Comparison of ENCODE assay signal across 22 cellular contexts in genomic region chr10:34835908-34836558, GRCh38. TPM values are rescaled to one million over a fixed set of nuclear protein-coding genes. Genes with fewer than 3 reads are reported as not detected.
A peak's percentile ranks its signal among the peaks of the same experiment; 100 is the strongest.
DNase-seq lines count a peak whose midpoint lies in the region; ATAC-seq, FAIRE-seq and TF ChIP-seq lines count a peak whose summit lies in the region.
"Had no signal": no experiment of that assay in that cellular context is flagged by ENCODE, and none has a peak within 500 bp of the region (broad histone marks: within the 10 kb centered on the region; RNA-seq: fewer than 3 reads in every experiment).

No MANE protein-coding gene starts in this region.

- H3K27me3 ChIP-seq in GM12878 (replicated peaks in 1 of 2; ENCODE audit: control insufficient read depth in 2 of 2, insufficient read depth in 2 of 2, low read length in 1 of 2): no peaks in the 10 kb centered on the region
- H3K27me3 ChIP-seq in vagina: no peaks in the 10 kb centered on the region
- H3K27me3 ChIP-seq: esophagus squamous epithelium, hepatocyte, right lobe of liver had no signal

- ATAC-seq in GM19395 (IDR thresholded peaks at IDR 0.05; ENCODE audit: unreplicated experiment) (peak; percentile 95), HG02798 (IDR thresholded peaks at IDR 0.05; ENCODE audit: poor library complexity, unreplicated experiment) (peak; percentile 79), GM12878 (peak; percentile 85), GM19023 (IDR thresholded peaks at IDR 0.05; ENCODE audit: unreplicated experiment) (no peak), WTC11 (no peak)
- ATAC-seq: activated T-helper 17 cell treated with anti-CD3 and anti-CD28 coated beads, Interleukin-2, amount 50 U/mL, for 72 hours; K562; left ventricle myocardium superior; naive thymus-derived CD4-positive, alpha-beta T cell; right lobe of liver had no signal

- H3K4me3 ChIP-seq in GM12878 (no peak overlapping the region), vagina (no peak overlapping the region)
- H3K4me3 ChIP-seq: esophagus squamous epithelium, hepatocyte, K562, right lobe of liver had no signal

- peak in 2 of 3 experiments; percentile 16 to 21; a peak in 2 of 6 replicates for TF ChIP-seq CTCF in GM12878 (IDR thresholded peaks at IDR 0.05 in 2 of 3, conservative IDR thresholded peaks at IDR 0.05 in 1 of 3; ENCODE audit: control insufficient read depth in 2 of 3, extremely low read depth in 1 of 3, insufficient read depth in 1 of 3, low read depth in 3 of 3, low read length in 3 of 3)
- no peak for TF ChIP-seq CTCF in WTC11 (IDR thresholded peaks at IDR 0.05)
- no peak for TF ChIP-seq CTCF in vagina (IDR thresholded peaks at IDR 0.05)

- 36% methylated on average over 8 of the region's 8 CpGs for WGBS in GM12878 (ENCODE audit: insufficient coverage, insufficient replicate concordance, low lambda C conversion rate, missing lambda C conversion rate)

- peak; percentile 64 for FAIRE-seq in GM12891 (lab: Jason Lieb, UNC)
- no peak for FAIRE-seq in GM12878 (lab: Jason Lieb, UNC)
- FAIRE-seq: H1, K562 had no signal

- no TSS peak for BruUV-seq in GM12878 (replicated peaks; lab: Mats Ljungman, UMichigan)

- H3K9me3 ChIP-seq in GM12878 (replicated peaks; ENCODE audit: control insufficient read depth, insufficient read depth, low read length): no peaks in the 10 kb centered on the region
- H3K9me3 ChIP-seq in vagina: no peaks in the 10 kb centered on the region
- H3K9me3 ChIP-seq: esophagus squamous epithelium, right lobe of liver had no signal

- POLR2A ChIA-PET in GM12878 (lab: Charles Lee) (no interaction called here), WTC11 (lab: Charles Lee) (no interaction called here)

- intact Hi-C loops in GM12878 (cut with micrococcal nuclease; ENCODE audit: unreplicated experiment) (no loop called here), vagina (cut with DNase I) (no loop called here)

- H3K27ac Mint-ChIP-seq in WTC11: no peak overlapping the region
- H3K27ac Mint-ChIP-seq: activated T-helper 17 cell treated with anti-CD3 and anti-CD28 coated beads, Interleukin-2, amount 50 U/mL, for 72 hours; naive thymus-derived CD4-positive, alpha-beta T cell; stimulated activated naive B cell treated with anti-CD40 and anti-IgM and Interleukin-4, amounts not matched to agents 10 μg/mL and 1 μg/mL and 100 μg/mL, for 72 hours had no signal

- no peak for TF ChIP-seq EP300 in GM12878 (IDR thresholded peaks at IDR 0.05; ENCODE audit: borderline replicate concordance in 1 of 2, control insufficient read depth in 1 of 2, low read depth in 2 of 2, low read length in 2 of 2)

- TF ChIP-seq POLR2A in GM12891 (IDR thresholded peaks at IDR 0.05; ENCODE audit: low read depth, low read length) (no peak), GM12878 (IDR thresholded peaks at IDR 0.05; ENCODE audit: low read depth, low read length) (no peak), vagina (IDR thresholded peaks at IDR 0.05) (no peak)

- H3K27ac ChIP-seq in GM12878 (ENCODE audit: control insufficient read depth, insufficient read depth) (no peak overlapping the region), vagina (no peak overlapping the region)
- H3K27ac ChIP-seq: esophagus squamous epithelium, hepatocyte, right lobe of liver had no signal

- H3K36me3 Mint-ChIP-seq in WTC11: no peaks in the 10 kb centered on the region
- H3K36me3 Mint-ChIP-seq: naive thymus-derived CD4-positive, alpha-beta T cell; stimulated activated naive B cell treated with anti-CD40 and anti-IgM and Interleukin-4, amounts not matched to agents 10 μg/mL and 1 μg/mL and 100 μg/mL, for 72 hours had no signal

- CTCF ChIA-PET in GM12878 (lab: Yijun Ruan, JAX) (interaction anchor here (0.5 to 2.9 kb wide), 6 partner anchors 11 to 166 kb away, joined by 3 to 11 read pairs (median 3); no protein-coding TSS in a partner anchor), WTC11 (lab: Charles Lee) (no interaction called here)

- DNase-seq in GM12891 (ENCODE audit: insufficient read length, low spot score) (no peak), GM12878 (ENCODE audit: low read depth, low spot score) (peak; percentile 59), WTC11 (ENCODE audit: low spot score) (no peak), vagina (ENCODE audit: extremely low spot score in 2 of 2) (no peak), hypothalamus (lab: John Stamatoyannopoulos, UW) (no peak)
- DNase-seq: activated CD4-positive, alpha-beta T cell treated with anti-CD3 and anti-CD28 coated beads, Interleukin-2, amount 50 U/mL, for 4 hours; anterior cingulate cortex; esophagus squamous epithelium; left ventricle myocardium superior; naive thymus-derived CD4-positive, alpha-beta T cell; NCI-H1694; NCI-H524; right lobe of liver; stimulated activated CD4-positive, alpha-beta T cell treated with anti-CD3 and anti-CD28 coated beads, Interleukin-4, amount 100 ng/mL, for 1 hour; stimulated activated naive B cell treated with anti-CD40 and anti-IgM and Interleukin-4, amounts not matched to agents 10 μg/mL and 1 μg/mL and 100 μg/mL, for 72 hours had no signal

- RAD21 ChIA-PET in GM12878 (lab: Charles Lee; ENCODE audit: unreplicated experiment): interaction anchor here (1.0 to 4.8 kb wide), 4 partner anchors 28 to 160 kb away, joined by 3 to 31 read pairs (median 4); no protein-coding TSS in a partner anchor

- SMC1A ChIA-PET in GM12878 (lab: Charles Lee; ENCODE audit: uncharacterized antibody, unreplicated experiment): interaction anchor here (1.4 to 6.8 kb wide), 5 partner anchors 17 to 158 kb away, joined by 3 to 40 read pairs (median 5); no protein-coding TSS in a partner anchor

- H2AFZ ChIP-seq in GM12878 (ENCODE audit: control insufficient read depth, low read depth, low read length): no peak overlapping the region
- H2AFZ ChIP-seq: hepatocyte had no signal

- no peak overlapping the region for H3K9ac ChIP-seq in GM12878 (ENCODE audit: control insufficient read depth, insufficient read depth, low read length)

- H3K27me3 Mint-ChIP-seq in WTC11 (ENCODE audit: low read depth): no peaks in the 10 kb centered on the region
- H3K27me3 Mint-ChIP-seq: stimulated activated naive B cell treated with anti-CD40 and anti-IgM and Interleukin-4, amounts not matched to agents 10 μg/mL and 1 μg/mL and 100 μg/mL, for 72 hours had no signal

- no peaks in the 10 kb centered on the region for H3K36me3 ChIP-seq in GM12878 (ENCODE audit: control insufficient read depth in 2 of 2, insufficient read depth in 2 of 2, low read length in 1 of 2)
- H3K36me3 ChIP-seq in vagina: no peaks in the 10 kb centered on the region
- H3K36me3 ChIP-seq: esophagus squamous epithelium, right lobe of liver had no signal

- H3K4me1 ChIP-seq in GM12878 (ENCODE audit: control insufficient read depth, insufficient read depth, low read length) (peaks cover 5% of the 10 kb centered on the region; the same call in 1 of the 2 replicates), vagina (no peaks in the 10 kb centered on the region)
- H3K4me1 ChIP-seq: right lobe of liver had no signal

- H3K9me3 Mint-ChIP-seq in WTC11: peaks cover 4% of the 10 kb centered on the region; the same call in 1 of the 2 replicates
- H3K9me3 Mint-ChIP-seq: activated T-helper 17 cell treated with anti-CD3 and anti-CD28 coated beads, Interleukin-2, amount 50 U/mL, for 72 hours had no signal

- H3K4me3 Mint-ChIP-seq in WTC11: no peak overlapping the region
- H3K4me3 Mint-ChIP-seq: activated T-helper 17 cell treated with anti-CD3 and anti-CD28 coated beads, Interleukin-2, amount 50 U/mL, for 72 hours; naive thymus-derived CD4-positive, alpha-beta T cell; stimulated activated naive B cell treated with anti-CD40 and anti-IgM and Interleukin-4, amounts not matched to agents 10 μg/mL and 1 μg/mL and 100 μg/mL, for 72 hours had no signal

- H3K4me2 ChIP-seq in GM12878 (ENCODE audit: control insufficient read depth, insufficient read depth): 0 out of 2 replicates have a peak overlapping the region, but pooled peaks have one; percentile 3
- H3K4me2 ChIP-seq: hepatocyte had no signal

- H3K79me2 ChIP-seq in GM12878 (ENCODE audit: control insufficient read depth, insufficient read depth, low read length): no peaks in the 10 kb centered on the region
- H3K79me2 ChIP-seq: hepatocyte had no signal

- peak; percentile 36; the same call in 1 of the 2 replicates for TF ChIP-seq RAD21 in GM12878 (IDR thresholded peaks at IDR 0.05; ENCODE audit: insufficient read depth, low read depth, low read length)

- H3K4me1 Mint-ChIP-seq in WTC11: peaks cover 2% of the 10 kb centered on the region; the same call in 1 of the 2 replicates
- H3K4me1 Mint-ChIP-seq: activated T-helper 17 cell treated with anti-CD3 and anti-CD28 coated beads, Interleukin-2, amount 50 U/mL, for 72 hours; naive thymus-derived CD4-positive, alpha-beta T cell had no signal

- no peaks in the 10 kb centered on the region for H4K20me1 ChIP-seq in GM12878 (ENCODE audit: control insufficient read depth, insufficient read depth)

- in situ Hi-C loops in GM12878 (cut with MboI): no loop called here

TF ChIP-seq in GM12891, 5 proteins besides CTCF, POLR2A, EP300 and RAD21 (continues in another document):
- peak; percentile 72 for TF ChIP-seq PAX5 (IDR thresholded peaks at IDR 0.05; ENCODE audit: insufficient read depth, low read length, severe bottlenecking)
- no peak for TF ChIP-seq POLR2AphosphoS5 (IDR thresholded peaks at IDR 0.05; ENCODE audit: low read depth, low read length)

TF ChIP-seq in GM12878, 131 proteins besides CTCF, POLR2A, EP300 and RAD21 (continues in another document):
- TF ChIP-seq MYB (IDR thresholded peaks at IDR 0.05; ENCODE audit: borderline replicate concordance, low read depth, low read length): no peak
- no peak for TF ChIP-seq SREBF1 (IDR thresholded peaks at IDR 0.05; ENCODE audit: low read length)

TF ChIP-seq in WTC11, 78 proteins besides CTCF, POLR2A, EP300 and RAD21 (continues in another document):
- TF ChIP-seq CREM (CRISPR knock-in tag; IDR thresholded peaks at IDR 0.05) (no peak), ZNF396 (CRISPR knock-in tag; IDR thresholded peaks at IDR 0.05; ENCODE audit: borderline replicate concordance) (no peak)

RNA-seq across cellular contexts. Expression of gene PARD3, which starts 20.9 kb away (rescaled TPM):
- 14.8 TPM for polyA plus RNA-seq in GM12891 (2012; ENCODE audit: low read depth, missing spikeins)
- 128 and 134 TPM in 2 replicates for total RNA-seq in GM12878 (2013; cell fraction: nucleolus; rRNA removed)
- total RNA-seq in GM12878 (2014; rRNA removed) (16.5 and 18.8 TPM in 2 replicates), GM12878 (2014; rRNA removed; fragmentation: Illumina TruSeq; extraction: Trizol) (27.5 and 29.0 TPM in 2 replicates), GM12878 (2021) (16.6 TPM in 2 replicates), WTC11 (2021) (44.9 to 51.8 TPM (median 47.0 TPM) in 3 replicates), vagina (95.5 TPM)
- 3.7 TPM for polyA plus RNA-seq in GM12878 (2011; ENCODE audit: low read depth)
- polyA plus RNA-seq in GM12878 (2011; rRNA removed) (43.1 and 55.3 TPM in 2 replicates), GM12878 (2014; fragmentation: Illumina TruSeq; extraction: Trizol) (19.3 and 21.7 TPM in 2 replicates), GM12878 (2014; fragmentation: Nextera tagmentation; extraction: Ambion mirVana) (1 to 10 TPM; 6.3 to 9.6 TPM), GM12878 (2014; rRNA removed) (9.9 and 11.3 TPM in 2 replicates), GM12878 (2016; fragmentation: Nextera tagmentation; extraction: Ambion mirVana) (1 to 10 TPM; 2.6 to 3.8 TPM)
- 24.3 and 28.9 TPM in 2 replicates for polyA plus RNA-seq in GM12878 (2011; cell fraction: cytosol; rRNA removed)
- 27.5 and 32.0 TPM in 2 replicates for polyA plus RNA-seq in GM12878 (2011; cell fraction: nucleus; rRNA removed)
- polyA plus RNA-seq in GM12878 (2012): 4.7 and 6.1 TPM in 2 replicates
- 96.4 TPM in 2 replicates for polyA minus RNA-seq in GM12878 (2011; rRNA and poly(A)+ RNA removed)
- 17.6 and 22.9 TPM in 2 replicates for polyA minus RNA-seq in GM12878 (2011; cell fraction: cytosol; rRNA and poly(A)+ RNA removed)
- polyA minus RNA-seq in GM12878 (2011; cell fraction: nucleus; rRNA and poly(A)+ RNA removed): 71.0 and 84.8 TPM in 2 replicates

Comparison
In these comparisons a context has a peak if more than half of its experiments do, and no peak if none do; other contexts are left out.
1. ATAC-seq: peak in GM19395 (single experiment), HG02798 (single experiment) and GM12878 (single experiment); none in GM19023 (single experiment) and WTC11 (single experiment).
2. CTCF ChIP-seq: peak in GM12878 (2 of 3); none in WTC11 (single experiment) and vagina (0 of 3).